ENCODE assay signal across 8 cellular contexts in genomic region chr2:60880988-60881932, GRCh38. TPM values are rescaled to one million over a fixed set of nuclear protein-coding genes. Genes with fewer than 3 reads are reported as not detected.
A peak's percentile ranks its signal among the peaks of the same experiment; 100 is the strongest.
DNase-seq lines count a peak whose midpoint lies in the region; ATAC-seq, FAIRE-seq and TF ChIP-seq lines count a peak whose summit lies in the region.

TSS of gene REL (plus strand) at chr2:60881574. CDS start at chr2:60881841, 267 bp downstream.

- H3K9ac ChIP-seq in astrocyte (ENCODE audit: low read length), result peak within 1 kb of the TSS; percentile 98

- FAIRE-seq in astrocyte (lab: Jason Lieb, UNC), result no peak

- H2AFZ ChIP-seq in astrocyte (ENCODE audit: low read depth, low read length), result peak within 1 kb of the TSS; percentile 89
- H2AFZ ChIP-seq in hepatocyte, result peak within 1 kb of the TSS; percentile 81

- no peaks in the 10 kb centered on the region for H3K36me3 Mint-ChIP-seq in astrocyte (ENCODE audit: low read depth, unreplicated experiment)

- peaks cover 2% of the 10 kb centered on the region for H3K4me1 ChIP-seq in astrocyte (ENCODE audit: insufficient read depth, low read length)
- peaks cover 7% of the 10 kb centered on the region for H3K4me1 ChIP-seq in hepatocyte (ENCODE audit: insufficient read depth)
- peaks cover 0 to 6% of the 10 kb centered on the region in 2 donors for H3K4me1 ChIP-seq in aorta (ENCODE audit: control insufficient read depth in 1 of 2, insufficient read depth in 2 of 2, low read length in 2 of 2)

- peak within 1 kb of the TSS; percentile 95 for H3K27ac Mint-ChIP-seq in astrocyte (ENCODE audit: unreplicated experiment)

- H3K9me3 ChIP-seq in astrocyte (ENCODE audit: insufficient read depth, low read depth, low read length), result no peaks in the 10 kb centered on the region
- H3K9me3 ChIP-seq in hepatocyte (ENCODE audit: low read depth), result no peaks in the 10 kb centered on the region
- no peaks in the 10 kb centered on the region for H3K9me3 ChIP-seq in aorta (ENCODE audit: control insufficient read depth, low read length)

- H3K36me3 ChIP-seq in astrocyte (ENCODE audit: insufficient read depth, low read length), result no peaks in the 10 kb centered on the region
- H3K36me3 ChIP-seq in hepatocyte (replicated peaks; ENCODE audit: insufficient read depth, low read depth), result no peaks in the 10 kb centered on the region
- H3K36me3 ChIP-seq in aorta (ENCODE audit: control insufficient read depth in 1 of 2, insufficient read depth in 2 of 2, low read length in 1 of 2), result no peaks in the 10 kb centered on the region

- ATAC-seq in GM18505 (IDR thresholded peaks at IDR 0.05; ENCODE audit: unreplicated experiment) (peak; percentile 81), HG02885 (IDR thresholded peaks at IDR 0.05; ENCODE audit: poor library complexity, unreplicated experiment) (peak; percentile 81), aorta (ENCODE audit: low FRiP score) (peak; percentile 98)

- peaks cover 27% of the 10 kb centered on the region for H3K79me2 ChIP-seq in astrocyte (ENCODE audit: insufficient read depth, low read length)
- H3K79me2 ChIP-seq in hepatocyte, result peaks cover 39% of the 10 kb centered on the region

- peak within 1 kb of the TSS; percentile 97 for H3K27ac ChIP-seq in astrocyte (ENCODE audit: low read depth, low read length)
- peak within 1 kb of the TSS; percentile 99 for H3K27ac ChIP-seq in hepatocyte
- H3K27ac ChIP-seq in aorta (ENCODE audit: low read depth in 1 of 2, low read length in 2 of 2), result peak within 1 kb of the TSS; percentile 59 to 83

- WGBS in hepatocyte (ENCODE audit: low lambda C conversion rate, missing lambda C conversion rate), result 1% methylated on average over 29 of the region's 98 CpGs
- 1% methylated on average over 97 to 98 of the region's 98 CpGs for WGBS in aorta, 2 donors

- H3K4me3 Mint-ChIP-seq in astrocyte (ENCODE audit: unreplicated experiment), result peak within 1 kb of the TSS; percentile 94

- no peaks in the 10 kb centered on the region for H3K9me2 ChIP-seq in hepatocyte (replicated peaks; ENCODE audit: insufficient read depth)

- peak; percentile 84 for TF ChIP-seq POLR2A in GM18505 (IDR thresholded peaks at IDR 0.05; ENCODE audit: borderline replicate concordance, extremely low read depth, insufficient read depth, insufficient read length)

- DNase-seq in NCI-H187 (lab: John Stamatoyannopoulos, UW) (peak; percentile 77 to 89), T-helper 22 cell (ENCODE audit: low read depth) (peak; percentile 83), astrocyte (ENCODE audit: low read depth) (peak; percentile 82), hepatocyte (ENCODE audit: low spot score) (peak; percentile 97), renal cortical epithelial cell (ENCODE audit: low read depth) (peak; percentile 76), aorta (peak; percentile 96 to 97)

- TF ChIP-seq CTCF in astrocyte (IDR thresholded peaks at IDR 0.05; ENCODE audit: insufficient read depth, low read depth, low read length) (no peak), hepatocyte (IDR thresholded peaks at IDR 0.05; ENCODE audit: poor library complexity) (peak; percentile 23)

- H4K20me1 ChIP-seq in astrocyte (ENCODE audit: insufficient read depth, low read length) (no peaks in the 10 kb centered on the region), hepatocyte (ENCODE audit: insufficient read depth, poor library complexity, severe bottlenecking) (peaks cover 8% of the 10 kb centered on the region)

- peak within 1 kb of the TSS; percentile 88 for H3K4me2 ChIP-seq in astrocyte (ENCODE audit: low read length)
- peak within 1 kb of the TSS; percentile 89 for H3K4me2 ChIP-seq in hepatocyte

- H3K4me3 ChIP-seq in astrocyte (ENCODE audit: insufficient read depth, low read depth, low read length) (peak within 1 kb of the TSS; percentile 86), hepatocyte (peak within 1 kb of the TSS; percentile 57), aorta (ENCODE audit: low read length in 2 of 2) (peak within 1 kb of the TSS; percentile 87 to 97)

- intact Hi-C loops in aorta (cut with DNase I), result loop anchor here (10.0 kb wide), 2 partner anchors 96 to 294 kb away; no protein-coding TSS in a partner anchor

- H3K4me1 Mint-ChIP-seq in astrocyte (ENCODE audit: low read depth, unreplicated experiment), result peaks cover 15% of the 10 kb centered on the region

- no peaks in the 10 kb centered on the region for H3K27me3 ChIP-seq in astrocyte (ENCODE audit: insufficient read depth, low read length)
- no peaks in the 10 kb centered on the region for H3K27me3 ChIP-seq in hepatocyte
- H3K27me3 ChIP-seq in aorta (ENCODE audit: control insufficient read depth in 1 of 2, insufficient read depth in 2 of 2, low read length in 1 of 2), result no peaks in the 10 kb centered on the region

- H3K9me3 Mint-ChIP-seq in astrocyte (ENCODE audit: unreplicated experiment), result no peaks in the 10 kb centered on the region

- H3K27me3 Mint-ChIP-seq in astrocyte (ENCODE audit: low read depth, unreplicated experiment), result no peaks in the 10 kb centered on the region

RNA-seq across cellular contexts. Expression of gene REL, which starts in this region (rescaled TPM):
- total RNA-seq in astrocyte (6.1 and 6.5 TPM in 2 replicates), hepatocyte (9.5 and 12.3 TPM in 2 replicates), renal cortical epithelial cell (6.9 and 12.4 TPM in 2 replicates), aorta (10 to 100 TPM; 16.0 to 23.8 TPM)
- polyA plus RNA-seq in hepatocyte (2.8 and 4.2 TPM in 2 replicates), aorta (1 to 10 TPM in 1 of 2 donors, under 1 TPM in 1; 0.74 to 1.4 TPM)

Comparison
In these comparisons a context has a peak if more than half of its experiments do, and no peak if none do; other contexts are left out.
1. Peak in every context shown above with its lines: DNase-seq, ATAC-seq, H3K4me3 ChIP-seq and H3K27ac ChIP-seq.